ENCODE assay signal across 8 cellular contexts in genomic region chr7:149195180-149196150, GRCh38. TPM values are rescaled to one million over a fixed set of nuclear protein-coding genes. Genes with fewer than 3 reads are reported as not detected.
DNase-seq lines count a peak whose midpoint lies in the region; ATAC-seq and TF ChIP-seq lines count a peak whose summit lies in the region.

Gene ZNF282, plus strand, starts transcription at chr7:149195546. Its CDS starts 44 bp downstream, at chr7:149195590.

- DNase-seq in AG10803 (ENCODE audit: low read depth), result peak; percentile 88
- peak; percentile 83 for DNase-seq in NCI-H2227 treated with DMSO at 0.1 percent for 48 hours (lab: John Stamatoyannopoulos, UW)
- peak; percentile 46 for DNase-seq in activated CD4-positive, alpha-beta T cell treated with anti-CD3 and anti-CD28 coated beads for 1 hour
- peak; percentile 93 for DNase-seq in cerebellum (ENCODE audit: low spot score)
- DNase-seq in kidney glomerular epithelial cell (lab: John Stamatoyannopoulos, UW), result peak; percentile 93
- DNase-seq in stimulated activated CD4-positive, alpha-beta T cell treated with anti-CD3 and anti-CD28 coated beads, Interleukin-1b, Interleukin-23, amount 100 ng/mL, for 1 hour (ENCODE audit: low read depth in 2 of 2), result peak; percentile 9 to 42

- peak within 1 kb of the TSS; percentile 85 for H3K4me3 ChIP-seq in AG10803 (ENCODE audit: low read length)

- TF ChIP-seq CTCF in AG10803 (conservative IDR thresholded peaks at IDR 0.05; ENCODE audit: low read length), result peak; percentile 68

- ATAC-seq in GM18909 (IDR thresholded peaks at IDR 0.05; ENCODE audit: poor library complexity, unreplicated experiment) (peak; percentile 91), HG03175 (IDR thresholded peaks at IDR 0.05; ENCODE audit: unreplicated experiment) (peak; percentile 93)

RNA-seq across cellular contexts. Expression of gene ZNF282, which starts in this region (rescaled TPM):
- 18.7 TPM for total RNA-seq in cerebellum

Comparison
In these comparisons a context has a peak if more than half of its experiments do, and no peak if none do; other contexts are left out.
1. Peak in every context shown above with its lines: DNase-seq, ATAC-seq and H3K4me3 ChIP-seq.
2. DNase-seq: peak in every context shown above with its lines; median percentile 93 in cerebellum; 93 in kidney glomerular epithelial cell; 88 in AG10803; 83 in NCI-H2227 treated with DMSO at 0.1 percent for 48 hours; 46 in activated CD4-positive, alpha-beta T cell treated with anti-CD3 and anti-CD28 coated beads for 1 hour; 26 in stimulated activated CD4-positive, alpha-beta T cell treated with anti-CD3 and anti-CD28 coated beads, Interleukin-1b, Interleukin-23, amount 100 ng/mL, for 1 hour.